In genomic region chr1:226549094-226549936, GRCh38 we compare ENCODE assay signal across 8 cellular contexts.
DNase-seq lines count a peak whose midpoint lies in the region; ATAC-seq and TF ChIP-seq lines count a peak whose summit lies in the region.

No MANE protein-coding gene starts in this region.

- H3K4me3 ChIP-seq in GM06990 (replicated peaks; ENCODE audit: low read depth, low read length) = peak overlapping the region; percentile 22

- H3K9me3 Mint-ChIP-seq in dendritic cell treated with granulocyte-macrophage colony-stimulating factor and Interleukin-4, amounts not matched to agents 40 ng/mL and 50 ng/mL, for 4 days = no peaks in the 10 kb centered on the region
- no peaks in the 10 kb centered on the region for H3K9me3 Mint-ChIP-seq in nephron progenitor cell

- peaks cover 57% of the 10 kb centered on the region for H3K27me3 Mint-ChIP-seq in dendritic cell treated with granulocyte-macrophage colony-stimulating factor and Interleukin-4, amounts not matched to agents 40 ng/mL and 50 ng/mL, for 4 days
- H3K27me3 Mint-ChIP-seq in nephron progenitor cell (ENCODE audit: low read depth, poor library complexity) = peaks cover 60% of the 10 kb centered on the region

- no peak overlapping the region for H3K27ac Mint-ChIP-seq in dendritic cell treated with granulocyte-macrophage colony-stimulating factor and Interleukin-4, amounts not matched to agents 40 ng/mL and 50 ng/mL, for 4 days
- no peak overlapping the region for H3K27ac Mint-ChIP-seq in nephron progenitor cell

- no peak for DNase-seq in GM06990 (ENCODE audit: extremely low read depth, insufficient read length)
- DNase-seq in NCI-H82 treated with DMSO at 0.1 percent for 48 hours (lab: John Stamatoyannopoulos, UW; ENCODE audit: unreplicated experiment) = peak; percentile 20
- DNase-seq in nephron progenitor cell = no peak
- DNase-seq in NCI-H526 treated with DMSO at 0.1 percent for 48 hours (lab: John Stamatoyannopoulos, UW) = no peak
- DNase-seq in NCI-H1694 treated with DMSO at 0.1 percent for 48 hours (lab: John Stamatoyannopoulos, UW) = no peak

- H3K36me3 Mint-ChIP-seq in dendritic cell treated with granulocyte-macrophage colony-stimulating factor and Interleukin-4, amounts not matched to agents 40 ng/mL and 50 ng/mL, for 4 days (ENCODE audit: low read depth) = no peaks in the 10 kb centered on the region
- H3K36me3 Mint-ChIP-seq in nephron progenitor cell (ENCODE audit: low read depth) = no peaks in the 10 kb centered on the region

- no peak for TF ChIP-seq CTCF in GM06990 (IDR thresholded peaks at IDR 0.05; ENCODE audit: insufficient read depth, low read length, poor library complexity, severe bottlenecking)
- no peak for TF ChIP-seq CTCF in nephron progenitor cell (IDR thresholded peaks at IDR 0.05)

- intact Hi-C loops in dendritic cell treated with granulocyte-macrophage colony-stimulating factor and Interleukin-4, amounts not matched to agents 40 ng/mL and 50 ng/mL, for 4 days (cut with micrococcal nuclease) = loop anchor here (5.0 kb wide), 1 partner anchor 278 kb away; no protein-coding TSS in a partner anchor

- peaks cover 5% of the 10 kb centered on the region; the same call in 1 of the 2 replicates for H3K27me3 ChIP-seq in GM06990 (replicated peaks; ENCODE audit: control insufficient read depth, insufficient read depth, low read length)

- no peaks in the 10 kb centered on the region for H3K36me3 ChIP-seq in GM06990 (ENCODE audit: control insufficient read depth, insufficient read depth, low read length)

- peak overlapping the region; percentile 50 for H3K4me3 Mint-ChIP-seq in dendritic cell treated with granulocyte-macrophage colony-stimulating factor and Interleukin-4, amounts not matched to agents 40 ng/mL and 50 ng/mL, for 4 days
- peak overlapping the region; percentile 77 for H3K4me3 Mint-ChIP-seq in nephron progenitor cell

- ATAC-seq in GM18907 (IDR thresholded peaks at IDR 0.05; ENCODE audit: unreplicated experiment) (no peak), GM19397 (IDR thresholded peaks at IDR 0.05; ENCODE audit: unreplicated experiment) (no peak)

- peaks cover 20% of the 10 kb centered on the region for H3K4me1 Mint-ChIP-seq in dendritic cell treated with granulocyte-macrophage colony-stimulating factor and Interleukin-4, amounts not matched to agents 40 ng/mL and 50 ng/mL, for 4 days (ENCODE audit: low read depth)
- peaks cover 45% of the 10 kb centered on the region for H3K4me1 Mint-ChIP-seq in nephron progenitor cell
